In genomic region chr1:10387611-10388386, GRCh38 we compare ENCODE assay signal across 8 cellular contexts. TPM values are rescaled to one million over a fixed set of nuclear protein-coding genes. Genes with fewer than 3 reads are reported as not detected.
A peak's percentile ranks its signal among the peaks of the same experiment; 100 is the strongest.
DNase-seq lines count a peak whose midpoint lies in the region; ATAC-seq and TF ChIP-seq lines count a peak whose summit lies in the region.

No MANE protein-coding gene starts in this region.

- no peak overlapping the region for H2AFZ ChIP-seq in MM.1S (ENCODE audit: low read length)

- H3K4me1 ChIP-seq in Caco-2 (peaks cover 19% of the 10 kb centered on the region), MM.1S (ENCODE audit: low read length) (no peaks in the 10 kb centered on the region), breast epithelium (no peaks in the 10 kb centered on the region), suprapubic skin (peaks cover 26% of the 10 kb centered on the region)

- peak in 1 of 2 experiments; percentile 27 for DNase-seq in Caco-2
- peak; percentile 11 for DNase-seq in MM.1S
- no peak for DNase-seq in breast epithelium (ENCODE audit: low spot score in 2 of 2)
- peak in 1 of 2 donors; percentile 11 for DNase-seq in left colon
- no peak for DNase-seq in suprapubic skin (ENCODE audit: low spot score in 2 of 2)

- H3F3A ChIP-seq in MM.1S (ENCODE audit: insufficient read depth, low read length) = no peaks in the 10 kb centered on the region

- H3K27me3 ChIP-seq in Caco-2 (replicated peaks; ENCODE audit: control insufficient read depth, insufficient read depth, low read length) (no peaks in the 10 kb centered on the region), MM.1S (replicated peaks; ENCODE audit: insufficient read depth, low read length) (no peaks in the 10 kb centered on the region), breast epithelium (no peaks in the 10 kb centered on the region), suprapubic skin (no peaks in the 10 kb centered on the region)

- TF ChIP-seq CTCF in Caco-2 (IDR thresholded peaks at IDR 0.05; ENCODE audit: insufficient read depth in 1 of 2, low read depth in 1 of 2, low read length in 1 of 2, severe bottlenecking in 1 of 2, unreplicated experiment in 1 of 2) (no peak), MM.1S (IDR thresholded peaks at IDR 0.05; ENCODE audit: low read length) (no peak), breast epithelium (IDR thresholded peaks at IDR 0.05) (no peak), suprapubic skin (IDR thresholded peaks at IDR 0.05) (no peak)

- TF ChIP-seq EP300 in suprapubic skin (IDR thresholded peaks at IDR 0.05) = no peak

- no peak overlapping the region for H3K9ac ChIP-seq in MM.1S (ENCODE audit: low read length)

- H3K36me3 Mint-ChIP-seq in Caco-2 (ENCODE audit: insufficient read depth, unreplicated experiment) = peaks cover 10% of the 10 kb centered on the region

- H3K27me3 Mint-ChIP-seq in Caco-2 (ENCODE audit: insufficient read depth, unreplicated experiment) = no peaks in the 10 kb centered on the region

- intact Hi-C loops in Caco-2 (cut with micrococcal nuclease; ENCODE audit: unreplicated experiment) = loop anchor here (1.0 kb wide), 1 partner anchor 11 kb away; no protein-coding TSS in a partner anchor
- intact Hi-C loops in breast epithelium (cut with DNase I; ENCODE audit: low total_unique reads) = loop anchor here (10.0 kb wide), 1 partner anchor 1737 kb away; no protein-coding TSS in a partner anchor
- intact Hi-C loops in left colon (cut with DNase I, micrococcal nuclease) = no loop called here

- H3K4me3 ChIP-seq in Caco-2 (ENCODE audit: low read depth, low read length) (no peak overlapping the region), MM.1S (ENCODE audit: low read length) (no peak overlapping the region), breast epithelium (peak overlapping the region in 1 of 3 donors; percentile 32), suprapubic skin (peak overlapping the region; percentile 10)

- no TSS peak for BruUV-seq in Caco-2 (replicated peaks; lab: Mats Ljungman, UMichigan)

- H3K9me2 ChIP-seq in MM.1S (replicated peaks; ENCODE audit: insufficient read depth, low read length) = no peaks in the 10 kb centered on the region

- no peaks in the 10 kb centered on the region for H3K4me1 Mint-ChIP-seq in Caco-2 (ENCODE audit: low read depth, unreplicated experiment)

- H4K20me1 ChIP-seq in MM.1S (ENCODE audit: insufficient read depth, low read length) = no peaks in the 10 kb centered on the region

- 13% methylated on average over 4 of the region's 4 CpGs for WGBS in suprapubic skin

- no peak overlapping the region for H3K4me2 ChIP-seq in MM.1S (ENCODE audit: low read depth, low read length)

- CTCF ChIA-PET in Caco-2 (lab: Charles Lee) = interaction anchor here (0.6 to 1.3 kb wide), 5 partner anchors 10 to 234 kb away, joined by 3 to 8 read pairs (median 4); partner anchors contain the start of gene PGD

- peak; percentile 79 for ATAC-seq in left colon
- no peak for ATAC-seq in GM21526 (IDR thresholded peaks at IDR 0.05; ENCODE audit: low FRiP score, unreplicated experiment)
- ATAC-seq in GM21825 (IDR thresholded peaks at IDR 0.05; ENCODE audit: unreplicated experiment) = no peak
- ATAC-seq in HG03439 (IDR thresholded peaks at IDR 0.05; ENCODE audit: unreplicated experiment) = no peak

- no peaks in the 10 kb centered on the region for H3K9me3 Mint-ChIP-seq in Caco-2 (ENCODE audit: unreplicated experiment)

- H3K27ac Mint-ChIP-seq in Caco-2 (ENCODE audit: unreplicated experiment) = peak overlapping the region; percentile 84

- H3K79me2 ChIP-seq in MM.1S (ENCODE audit: low read length) = no peaks in the 10 kb centered on the region

- no peak for TF ChIP-seq POLR2A in breast epithelium (IDR thresholded peaks at IDR 0.05)
- no peak for TF ChIP-seq POLR2A in suprapubic skin (IDR thresholded peaks at IDR 0.05)

- H3K27ac ChIP-seq in MM.1S (ENCODE audit: low read length) (peak overlapping the region; percentile 5; the same call in 1 of the 2 replicates), breast epithelium (peak overlapping the region; percentile 26 to 72), suprapubic skin (peak overlapping the region; percentile 81)

- H3K36me3 ChIP-seq in Caco-2 (ENCODE audit: control insufficient read depth, insufficient read depth, low read length) (peaks cover 2% of the 10 kb centered on the region; the same call in 1 of the 2 replicates), MM.1S (replicated peaks; ENCODE audit: insufficient read depth, low read length) (no peaks in the 10 kb centered on the region), breast epithelium (no peaks in the 10 kb centered on the region), suprapubic skin (no peaks in the 10 kb centered on the region)

- POLR2A ChIA-PET in Caco-2 (lab: Charles Lee) = interaction anchor here (0.6 to 2.2 kb wide), 3 partner anchors 11 to 85 kb away, joined by 3 to 12 read pairs (median 6); partner anchors contain the start of gene PGD

- H3K9me3 ChIP-seq in Caco-2 (no peaks in the 10 kb centered on the region), MM.1S (replicated peaks; ENCODE audit: insufficient read depth, low read length) (no peaks in the 10 kb centered on the region), breast epithelium (no peaks in the 10 kb centered on the region), suprapubic skin (no peaks in the 10 kb centered on the region)

- H3K4me3 Mint-ChIP-seq in Caco-2 (ENCODE audit: unreplicated experiment) = no peak overlapping the region

RNA-seq across cellular contexts. Expression of gene PGD, which starts 11.1 kb away (rescaled TPM):
- total RNA-seq in Caco-2 (2022) (187 and 215 TPM in 2 replicates), breast epithelium (100 to 1,000 TPM in 2 of 3 donors, 10 to 100 TPM in 1; 85.6 to 211 (median 101) TPM), left colon (100 to 1,000 TPM in 1 of 2 donors, 10 to 100 TPM in 1; 68.0 to 105 TPM), suprapubic skin (10 to 100 TPM; 42.3 to 78.8 (median 77.7) TPM)

RNA-seq across cellular contexts. Expression of gene CENPS, which starts 42.4 kb away (rescaled TPM):
- 20.1 and 23.1 TPM in 2 replicates for total RNA-seq in Caco-2 (2022)
- total RNA-seq in breast epithelium = 1 to 10 TPM; 5.9 to 8.8 (median 5.9) TPM
- 10 to 100 TPM; 11.8 to 11.9 TPM for total RNA-seq in left colon
- total RNA-seq in suprapubic skin = 1 to 10 TPM in 2 of 4 donors, under 1 TPM in 1, not detected in 1; 0.62 to 3.6 (median 2.5) TPM

Comparison
In these comparisons a context has a peak if more than half of its experiments do, and no peak if none do; other contexts are left out.
1. H3K27ac ChIP-seq: peak in every context shown above with its lines; median percentile 81 in suprapubic skin; 49 in breast epithelium; 5 in MM.1S.
2. intact Hi-C loops: an anchor here in Caco-2 (1.0 kb wide) and breast epithelium (10.0 kb wide); none called in left colon.